Comparison of ENCODE assay signal across 37 cellular contexts in genomic region chr11:44088871-44089270, GRCh38. TPM values are rescaled to one million over a fixed set of nuclear protein-coding genes. Genes with fewer than 3 reads are reported as not detected.
"Had no signal": no experiment of that assay in that cellular context is flagged by ENCODE, and none has a peak within 500 bp of the region (broad histone marks: within the 10 kb centered on the region; RNA-seq: fewer than 3 reads in every experiment).

No MANE protein-coding gene starts in this region.

- DNase-seq: naive B cell; naive thymus-derived CD8-positive, alpha-beta T cell; nephron progenitor cell; nucleus accumbens; ovary; posterior cingulate gyrus; psoas muscle; right cardiac atrium; right lobe of liver; sigmoid colon; spleen; stimulated activated CD4-positive, alpha-beta T cell treated with anti-CD3 and anti-CD28 coated beads, Interleukin-12 subunit alpha, Interleukin-12 subunit beta, amount 100 ng/mL, for 4 hours; stimulated activated CD4-positive, alpha-beta T cell treated with anti-CD3 and anti-CD28 coated beads, Interleukin-1b, Interleukin-23, amount 100 ng/mL, for 48 hours; stimulated activated CD4-positive, alpha-beta T cell treated with anti-CD3 and anti-CD28 coated beads, Interleukin-4, amount 100 ng/mL, for 1 hour; stimulated activated CD4-positive, alpha-beta T cell treated with anti-CD3 and anti-CD28 coated beads, Interleukin-4, amount 100 ng/mL, for 4 hours; stimulated activated CD8-positive, alpha-beta memory T cell treated with anti-CD3 and anti-CD28 coated beads, Interleukin-4, amount 100 ng/mL, for 48 hours; stimulated activated naive CD4-positive, alpha-beta T cell; stimulated activated naive CD8-positive, alpha-beta T cell treated with anti-CD3 and anti-CD28 coated beads, Interleukin-15, amount 100 ng/mL, for 72 hours; stimulated activated naive CD8-positive, alpha-beta T cell treated with anti-CD3 and anti-CD28 coated beads, Interleukin-15, Interleukin-2, amounts not matched to agents 100 U/mL and 50 U/mL, for 24 hours; substantia nigra; testis; tibial artery; transverse colon; upper lobe of right lung had no signal

- H3K4me2 ChIP-seq: smooth muscle cell had no signal

- H2AFZ ChIP-seq: parathyroid adenoma had no signal

- H3K4me1 Mint-ChIP-seq: neural crest cell had no signal

- H3K27me3 ChIP-seq: neutrophil, ovary, right lobe of liver, sigmoid colon, spleen, suprapubic skin, testis, tibial artery, transverse colon, upper lobe of right lung, vagina had no signal

- H3K27ac Mint-ChIP-seq: naive thymus-derived CD8-positive, alpha-beta T cell; nephron progenitor cell; progenitor cell of endocrine pancreas; stimulated activated memory B cell treated with anti-CD40 and anti-IgM and Interleukin-4, amounts not matched to agents 10 μg/mL and 1 μg/mL and 100 μg/mL, for 72 hours; stimulated activated naive CD8-positive, alpha-beta T cell treated with anti-CD3 and anti-CD28 coated beads, Interleukin-15, amount 100 ng/mL, for 72 hours; type B pancreatic cell had no signal

- H3K79me2 ChIP-seq: parathyroid adenoma had no signal

- H3K4me3 ChIP-seq: ovary, psoas muscle, right lobe of liver, sigmoid colon, skin epidermis, smooth muscle cell, spleen, suprapubic skin, testis, tibial artery, transverse colon, upper lobe of right lung, vagina had no signal

- H3K27ac ChIP-seq: neutrophil, ovary, parathyroid adenoma, psoas muscle, right lobe of liver, sigmoid colon, skin epidermis, spleen, suprapubic skin, testis, tibial artery, transverse colon, upper lobe of right lung, vagina had no signal

- H3K4me1 ChIP-seq: parathyroid adenoma, psoas muscle, right lobe of liver, suprapubic skin, testis, tibial artery, transverse colon, upper lobe of right lung, vagina had no signal

- H3K9ac ChIP-seq: parathyroid adenoma had no signal

- H3K27me3 Mint-ChIP-seq: naive B cell; naive thymus-derived CD8-positive, alpha-beta T cell; progenitor cell of endocrine pancreas; stimulated activated memory B cell treated with anti-CD40 and anti-IgM and Interleukin-4, amounts not matched to agents 10 μg/mL and 1 μg/mL and 100 μg/mL, for 72 hours; stimulated activated naive CD8-positive, alpha-beta T cell treated with anti-CD3 and anti-CD28 coated beads, Interleukin-15, amount 100 ng/mL, for 72 hours; type B pancreatic cell had no signal

- ATAC-seq: naive thymus-derived CD8-positive, alpha-beta T cell; psoas muscle; right cardiac atrium; right lobe of liver; stimulated activated memory B cell treated with anti-CD40 and anti-IgM and Interleukin-4, amounts not matched to agents 10 μg/mL and 1 μg/mL and 100 μg/mL, for 72 hours; stimulated activated naive CD8-positive, alpha-beta T cell treated with anti-CD3 and anti-CD28 coated beads, Interleukin-15, Interleukin-2, amounts not matched to agents 100 U/mL and 50 U/mL, for 24 hours; upper lobe of right lung had no signal

- H3K9me3 ChIP-seq: neutrophil, ovary, psoas muscle, right lobe of liver, sigmoid colon, suprapubic skin, testis, tibial artery, transverse colon, upper lobe of right lung, vagina had no signal

- H3K36me3 ChIP-seq: neutrophil, ovary, right lobe of liver, sigmoid colon, transverse colon, upper lobe of right lung, vagina had no signal

- H3K4me3 Mint-ChIP-seq: naive B cell; naive thymus-derived CD8-positive, alpha-beta T cell; nephron progenitor cell; neural crest cell; stimulated activated memory B cell treated with anti-CD40 and anti-IgM and Interleukin-4, amounts not matched to agents 10 μg/mL and 1 μg/mL and 100 μg/mL, for 72 hours; stimulated activated naive CD8-positive, alpha-beta T cell treated with anti-CD3 and anti-CD28 coated beads, Interleukin-15, amount 100 ng/mL, for 72 hours; type B pancreatic cell had no signal

RNA-seq across cellular contexts. Expression of gene ACCSL, which starts 41.1 kb away (rescaled TPM):
- total RNA-seq: naive thymus-derived CD8-positive, alpha-beta T cell; neural crest cell; omental fat pad; ovary; progenitor cell of endocrine pancreas; psoas muscle; renal cortical epithelial cell; right cardiac atrium; right lobe of liver; smooth muscle cell; transverse colon; upper lobe of right lung; urinary bladder; vagina had no signal
- polyA plus RNA-seq: naive thymus-derived CD8-positive, alpha-beta T cell; right cardiac atrium; sigmoid colon; smooth muscle cell; spleen; urinary bladder had no signal
